ENCODE assay signal across 1 cellular context in the genomic region with DNA sequence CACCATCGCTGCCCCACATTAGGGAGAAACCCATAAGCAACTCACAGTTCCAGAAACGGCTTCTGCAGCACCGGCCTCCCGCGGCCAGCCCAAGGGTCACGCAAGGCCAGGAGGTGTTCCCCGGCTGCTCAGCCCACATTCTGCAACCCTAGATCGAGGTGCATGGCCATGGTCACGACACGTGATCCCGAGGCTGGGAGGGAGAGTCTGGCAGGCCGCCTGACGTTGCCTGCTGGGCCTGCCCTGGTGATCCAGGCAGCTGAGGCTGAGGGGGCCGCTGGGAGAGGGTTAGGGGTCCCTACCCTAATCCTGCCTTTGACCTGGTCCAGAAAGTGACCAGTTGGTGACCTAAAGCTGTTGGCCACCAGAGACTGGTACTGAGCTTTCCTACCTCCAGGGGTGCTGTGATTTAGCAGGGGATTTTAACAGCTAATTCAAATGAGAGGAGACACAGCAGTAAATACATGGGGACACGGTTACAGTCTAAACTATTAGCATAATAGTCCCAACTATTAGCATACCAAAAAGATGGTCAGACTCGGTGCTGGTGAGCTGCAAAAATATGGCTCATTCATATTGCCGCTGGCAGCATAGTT.
TF ChIP-seq lines count a peak whose summit lies in the region.

No MANE protein-coding gene starts in this region.

TF ChIP-seq in HepG2, 621 proteins besides CTCF, POLR2A, EP300 and RAD21 (continued from another document and continues in another):
- TF ChIP-seq SNAPC5 (CRISPR knock-in tag; IDR thresholded peaks at IDR 0.05; ENCODE audit: borderline replicate concordance): no peak
- TF ChIP-seq FLYWCH1 (CRISPR knock-in tag; IDR thresholded peaks at IDR 0.05): no peak
- no peak for TF ChIP-seq ZNF460 (CRISPR knock-in tag; IDR thresholded peaks at IDR 0.05; ENCODE audit: borderline replicate concordance)
- no peak for TF ChIP-seq KDM4B (CRISPR knock-in tag; IDR thresholded peaks at IDR 0.05)
- no peak for TF ChIP-seq SP4 (CRISPR knock-in tag; IDR thresholded peaks at IDR 0.05)
- TF ChIP-seq ZSCAN12 (CRISPR knock-in tag; IDR thresholded peaks at IDR 0.05): no peak
- no peak for TF ChIP-seq ZNF24 (IDR thresholded peaks at IDR 0.05)
- TF ChIP-seq FOXP1 (IDR thresholded peaks at IDR 0.05): no peak
- peak; percentile 21; the same call in 1 of the 2 replicates for TF ChIP-seq FOXP1 (CRISPR knock-in tag; IDR thresholded peaks at IDR 0.05)
- TF ChIP-seq RFXAP (CRISPR knock-in tag; IDR thresholded peaks at IDR 0.05; ENCODE audit: borderline replicate concordance): no peak
- TF ChIP-seq GMEB1 (CRISPR knock-in tag; IDR thresholded peaks at IDR 0.05; ENCODE audit: borderline replicate concordance): peak; percentile 43; the same call in 1 of the 2 replicates
- TF ChIP-seq, protein P1, sequence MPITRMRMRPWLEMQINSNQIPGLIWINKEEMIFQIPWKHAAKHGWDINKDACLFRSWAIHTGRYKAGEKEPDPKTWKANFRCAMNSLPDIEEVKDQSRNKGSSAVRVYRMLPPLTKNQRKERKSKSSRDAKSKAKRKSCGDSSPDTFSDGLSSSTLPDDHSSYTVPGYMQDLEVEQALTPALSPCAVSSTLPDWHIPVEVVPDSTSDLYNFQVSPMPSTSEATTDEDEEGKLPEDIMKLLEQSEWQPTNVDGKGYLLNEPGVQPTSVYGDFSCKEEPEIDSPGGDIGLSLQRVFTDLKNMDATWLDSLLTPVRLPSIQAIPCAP (CRISPR knock-in tag; IDR thresholded peaks at IDR 0.05; ENCODE audit: low read depth): no peak
- peak; percentile 83 for TF ChIP-seq BCL6 (CRISPR knock-in tag; IDR thresholded peaks at IDR 0.05)
- TF ChIP-seq MAFK (conservative IDR thresholded peaks at IDR 0.05 in 1 of 2, IDR thresholded peaks at IDR 0.05 in 1 of 2; ENCODE audit: low read length in 2 of 2): no peak
- TF ChIP-seq JUNB (CRISPR knock-in tag; IDR thresholded peaks at IDR 0.05; ENCODE audit: borderline replicate concordance): no peak
- TF ChIP-seq SIX1 (CRISPR knock-in tag; IDR thresholded peaks at IDR 0.05; ENCODE audit: borderline replicate concordance): no peak
- TF ChIP-seq RBAK (CRISPR knock-in tag; IDR thresholded peaks at IDR 0.05): no peak
- TF ChIP-seq ZNF674 (CRISPR knock-in tag; IDR thresholded peaks at IDR 0.05; ENCODE audit: low read depth): no peak
- no peak for TF ChIP-seq ARID3A (IDR thresholded peaks at IDR 0.05; ENCODE audit: low read depth, low read length)
- no peak for TF ChIP-seq SMARCE1 (IDR thresholded peaks at IDR 0.05; ENCODE audit: borderline replicate concordance)
- TF ChIP-seq HNRNPL (IDR thresholded peaks at IDR 0.05; ENCODE audit: low read depth, low read length): no peak
- no peak for TF ChIP-seq ZNF501 (CRISPR knock-in tag; IDR thresholded peaks at IDR 0.05)
- 0 out of 2 replicates have a peak, but pooled peaks have one; percentile 34 for TF ChIP-seq JUN (CRISPR knock-in tag; IDR thresholded peaks at IDR 0.05)
- TF ChIP-seq ZNF335 (CRISPR knock-in tag; IDR thresholded peaks at IDR 0.05): peak; percentile 38; the same call in 1 of the 2 replicates
- TF ChIP-seq MAFG (CRISPR knock-in tag; IDR thresholded peaks at IDR 0.05): no peak
- TF ChIP-seq IRX3 (CRISPR knock-in tag; IDR thresholded peaks at IDR 0.05; ENCODE audit: borderline replicate concordance, low read depth): peak; percentile 59; the same call in 1 of the 2 replicates
- TF ChIP-seq ZNF841 (CRISPR knock-in tag; IDR thresholded peaks at IDR 0.05; ENCODE audit: borderline replicate concordance): no peak
- TF ChIP-seq ZNF20 (CRISPR knock-in tag; IDR thresholded peaks at IDR 0.05): no peak
- TF ChIP-seq ZNF10 (CRISPR knock-in tag; IDR thresholded peaks at IDR 0.05; ENCODE audit: borderline replicate concordance, low read depth): no peak
- no peak for TF ChIP-seq SNRNP70 (IDR thresholded peaks at IDR 0.05; ENCODE audit: low read depth, low read length)
- TF ChIP-seq, protein P2, sequence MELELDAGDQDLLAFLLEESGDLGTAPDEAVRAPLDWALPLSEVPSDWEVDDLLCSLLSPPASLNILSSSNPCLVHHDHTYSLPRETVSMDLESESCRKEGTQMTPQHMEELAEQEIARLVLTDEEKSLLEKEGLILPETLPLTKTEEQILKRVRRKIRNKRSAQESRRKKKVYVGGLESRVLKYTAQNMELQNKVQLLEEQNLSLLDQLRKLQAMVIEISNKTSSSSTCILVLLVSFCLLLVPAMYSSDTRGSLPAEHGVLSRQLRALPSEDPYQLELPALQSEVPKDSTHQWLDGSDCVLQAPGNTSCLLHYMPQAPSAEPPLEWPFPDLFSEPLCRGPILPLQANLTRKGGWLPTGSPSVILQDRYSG (CRISPR knock-in tag; IDR thresholded peaks at IDR 0.05): no peak
- peak; percentile 41; the same call in 1 of the 2 replicates for TF ChIP-seq MEIS1 (CRISPR knock-in tag; IDR thresholded peaks at IDR 0.05; ENCODE audit: borderline replicate concordance)
- no peak for TF ChIP-seq MATR3 (CRISPR knock-in tag; IDR thresholded peaks at IDR 0.05)
- TF ChIP-seq, protein P3, sequence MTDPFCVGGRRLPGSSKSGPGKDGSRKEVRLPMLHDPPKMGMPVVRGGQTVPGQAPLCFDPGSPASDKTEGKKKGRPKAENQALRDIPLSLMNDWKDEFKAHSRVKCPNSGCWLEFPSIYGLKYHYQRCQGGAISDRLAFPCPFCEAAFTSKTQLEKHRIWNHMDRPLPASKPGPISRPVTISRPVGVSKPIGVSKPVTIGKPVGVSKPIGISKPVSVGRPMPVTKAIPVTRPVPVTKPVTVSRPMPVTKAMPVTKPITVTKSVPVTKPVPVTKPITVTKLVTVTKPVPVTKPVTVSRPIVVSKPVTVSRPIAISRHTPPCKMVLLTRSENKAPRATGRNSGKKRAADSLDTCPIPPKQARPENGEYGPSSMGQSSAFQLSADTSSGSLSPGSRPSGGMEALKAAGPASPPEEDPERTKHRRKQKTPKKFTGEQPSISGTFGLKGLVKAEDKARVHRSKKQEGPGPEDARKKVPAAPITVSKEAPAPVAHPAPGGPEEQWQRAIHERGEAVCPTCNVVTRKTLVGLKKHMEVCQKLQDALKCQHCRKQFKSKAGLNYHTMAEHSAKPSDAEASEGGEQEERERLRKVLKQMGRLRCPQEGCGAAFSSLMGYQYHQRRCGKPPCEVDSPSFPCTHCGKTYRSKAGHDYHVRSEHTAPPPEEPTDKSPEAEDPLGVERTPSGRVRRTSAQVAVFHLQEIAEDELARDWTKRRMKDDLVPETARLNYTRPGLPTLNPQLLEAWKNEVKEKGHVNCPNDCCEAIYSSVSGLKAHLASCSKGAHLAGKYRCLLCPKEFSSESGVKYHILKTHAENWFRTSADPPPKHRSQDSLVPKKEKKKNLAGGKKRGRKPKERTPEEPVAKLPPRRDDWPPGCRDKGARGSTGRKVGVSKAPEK (CRISPR knock-in tag; IDR thresholded peaks at IDR 0.05; ENCODE audit: borderline replicate concordance): peak; percentile 83; the same call in 1 of the 2 replicates
- peak; percentile 51; the same call in 1 of the 2 replicates for TF ChIP-seq ZSCAN25 (CRISPR knock-in tag; IDR thresholded peaks at IDR 0.05)
- TF ChIP-seq NFKB2 (CRISPR knock-in tag; IDR thresholded peaks at IDR 0.05; ENCODE audit: borderline replicate concordance): peak; percentile 85; the same call in 1 of the 2 replicates
- peak; percentile 74; the same call in 1 of the 2 replicates for TF ChIP-seq ZNF563 (CRISPR knock-in tag; IDR thresholded peaks at IDR 0.05)
- peak; percentile 74; the same call in 1 of the 2 replicates for TF ChIP-seq ZNF230 (CRISPR knock-in tag; IDR thresholded peaks at IDR 0.05)
- TF ChIP-seq ZFP1 (CRISPR knock-in tag; IDR thresholded peaks at IDR 0.05): no peak
- TF ChIP-seq PPARG (CRISPR knock-in tag; conservative IDR thresholded peaks at IDR 0.05): no peak
- TF ChIP-seq ZNF296 (CRISPR knock-in tag; conservative IDR thresholded peaks at IDR 0.05): no peak
- no peak for TF ChIP-seq ZNF253 (CRISPR knock-in tag; IDR thresholded peaks at IDR 0.05; ENCODE audit: borderline replicate concordance)
- TF ChIP-seq, protein P4, sequence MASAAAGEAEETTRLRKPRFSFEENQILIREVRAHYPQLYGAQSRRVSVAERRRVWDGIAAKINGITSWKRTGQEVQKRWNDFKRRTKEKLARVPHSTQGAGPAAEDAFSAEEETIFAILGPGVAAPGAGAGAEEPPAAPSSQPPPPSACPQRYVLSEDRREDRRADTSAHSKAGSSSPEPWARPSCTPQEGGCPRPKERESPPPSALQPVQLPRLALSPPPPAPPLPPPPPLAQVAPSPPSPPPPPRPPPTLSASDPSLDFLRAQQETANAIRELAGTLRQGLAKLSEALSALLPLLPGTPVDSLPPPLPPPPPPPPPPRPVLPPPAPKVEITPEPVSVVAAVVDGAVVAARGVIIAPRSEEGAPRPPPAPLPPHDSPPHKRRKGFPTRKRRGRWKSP (CRISPR knock-in tag; IDR thresholded peaks at IDR 0.05): no peak
- no peak for TF ChIP-seq FIP1L1 (IDR thresholded peaks at IDR 0.05; ENCODE audit: borderline replicate concordance, insufficient read depth, low read depth, low read length)
- TF ChIP-seq ZBTB42 (CRISPR knock-in tag; IDR thresholded peaks at IDR 0.05): no peak
- TF ChIP-seq ZHX1 (CRISPR knock-in tag; IDR thresholded peaks at IDR 0.05; ENCODE audit: low read depth): peak; percentile 29; the same call in 1 of the 2 replicates
- TF ChIP-seq REPIN1 (CRISPR knock-in tag; IDR thresholded peaks at IDR 0.05; ENCODE audit: borderline replicate concordance, low read depth): no peak
- no peak for TF ChIP-seq TRIM24 (CRISPR knock-in tag; IDR thresholded peaks at IDR 0.05)
- TF ChIP-seq ZNF570 (CRISPR knock-in tag; IDR thresholded peaks at IDR 0.05; ENCODE audit: borderline replicate concordance): no peak
- TF ChIP-seq ZFP36L1 (CRISPR knock-in tag; IDR thresholded peaks at IDR 0.05): peak; percentile 65; the same call in 1 of the 2 replicates
- no peak for TF ChIP-seq ZC3H4 (CRISPR knock-in tag; IDR thresholded peaks at IDR 0.05; ENCODE audit: borderline replicate concordance)
- TF ChIP-seq, protein P5, sequence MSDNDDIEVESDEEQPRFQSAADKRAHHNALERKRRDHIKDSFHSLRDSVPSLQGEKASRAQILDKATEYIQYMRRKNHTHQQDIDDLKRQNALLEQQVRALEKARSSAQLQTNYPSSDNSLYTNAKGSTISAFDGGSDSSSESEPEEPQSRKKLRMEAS (IDR thresholded peaks at IDR 0.05): peak; percentile 90
- no peak for TF ChIP-seq SIN3A (IDR thresholded peaks at IDR 0.05; ENCODE audit: borderline replicate concordance, low read depth, low read length)
- no peak for TF ChIP-seq ZNF773 (CRISPR knock-in tag; IDR thresholded peaks at IDR 0.05; ENCODE audit: borderline replicate concordance)
- no peak for TF ChIP-seq SSRP1 (CRISPR knock-in tag; IDR thresholded peaks at IDR 0.05)
- TF ChIP-seq NR1H2 (CRISPR knock-in tag; IDR thresholded peaks at IDR 0.05; ENCODE audit: borderline replicate concordance, low read depth): no peak
- TF ChIP-seq DR1 (CRISPR knock-in tag; IDR thresholded peaks at IDR 0.05): no peak
- peak; percentile 98 for TF ChIP-seq MLX (CRISPR knock-in tag; IDR thresholded peaks at IDR 0.05)
